ENCODE assay signal across 23 cellular contexts in genomic region chr10:97920865-97921264, GRCh38.
"Had no signal": no experiment of that assay in that cellular context is flagged by ENCODE, and none has a peak within 500 bp of the region (broad histone marks: within the 10 kb centered on the region; RNA-seq: fewer than 3 reads in every experiment).

No MANE protein-coding gene starts in this region.

- DNase-seq: cortex of kidney; effector memory CD8-positive, alpha-beta T cell; erythroblast; esophagus squamous epithelium; foreskin melanocyte; glutamatergic neuron; immature natural killer cell; islet precursor cell; kidney glomerular epithelial cell; mammary epithelial cell; mesendoderm; naive thymus-derived CD4-positive, alpha-beta T cell; sigmoid colon; stimulated activated CD4-positive, alpha-beta T cell treated with anti-CD3 and anti-CD28 coated beads, Interleukin-4, amount 100 ng/mL, for 1 hour; stimulated activated CD8-positive, alpha-beta memory T cell treated with anti-CD3 and anti-CD28 coated beads, Interleukin-4, amount 100 ng/mL, for 48 hours; stimulated activated naive CD4-positive, alpha-beta T cell; stimulated activated naive CD8-positive, alpha-beta T cell treated with anti-CD3 and anti-CD28 coated beads, Interleukin-15, amount 100 ng/mL, for 72 hours had no signal

- H3K27me3 ChIP-seq: thyroid gland had no signal

- H3K27ac ChIP-seq: neural progenitor cell, parathyroid adenoma, sigmoid colon, suprapubic skin had no signal

- H3K36me3 ChIP-seq: esophagus squamous epithelium, neural progenitor cell, sigmoid colon, suprapubic skin, thyroid gland had no signal

- H3K9me3 ChIP-seq: esophagus squamous epithelium, sigmoid colon, suprapubic skin, thyroid gland had no signal

- FAIRE-seq: endometrium, urothelium cell line had no signal

- ATAC-seq: effector memory CD8-positive, alpha-beta T cell; naive thymus-derived CD4-positive, alpha-beta T cell; stimulated activated naive CD8-positive, alpha-beta T cell treated with anti-CD3 and anti-CD28 coated beads, Interleukin-15, amount 100 ng/mL, for 72 hours had no signal

- H3K4me1 ChIP-seq: neural progenitor cell had no signal

- H3K4me3 ChIP-seq: esophagus squamous epithelium, neural progenitor cell, sigmoid colon, suprapubic skin, thyroid gland had no signal
